23 cellular contexts compared by ENCODE assay signal in the genomic region with DNA sequence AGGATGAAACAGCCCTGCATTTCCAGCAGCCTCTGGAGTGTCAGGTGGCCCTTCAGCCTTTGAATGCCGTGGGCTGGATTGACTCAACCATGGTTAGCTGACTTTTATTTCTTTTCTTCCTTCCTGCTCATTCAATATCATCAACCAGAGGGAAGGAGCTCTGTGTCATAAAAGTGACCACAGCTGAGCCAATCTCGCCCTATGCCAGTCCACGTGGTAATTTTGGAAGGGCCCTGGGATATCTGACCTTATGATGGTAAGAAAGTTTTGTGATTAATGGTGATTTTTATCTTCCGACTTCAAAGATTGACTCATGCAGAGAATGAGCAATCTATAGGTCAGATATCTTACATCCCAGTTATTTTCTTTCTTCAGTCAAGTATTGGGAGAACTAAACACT.
DNase-seq lines count a peak whose midpoint lies in the region; ATAC-seq, FAIRE-seq and TF ChIP-seq lines count a peak whose summit lies in the region.
"Had no signal": no experiment of that assay in that cellular context is flagged by ENCODE, and none has a peak within 500 bp of the region (broad histone marks: within the 10 kb centered on the region; RNA-seq: fewer than 3 reads in every experiment).

No MANE protein-coding gene starts in this region.

- no peak for FAIRE-seq in D721Med (lab: Jason Lieb, UNC)
- FAIRE-seq: bronchial epithelial cell, small intestine had no signal

- no peak overlapping the region for H3K4me3 Mint-ChIP-seq in activated T-helper 17 cell treated with anti-CD3 and anti-CD28 coated beads, Interleukin-2, amount 50 U/mL, for 72 hours
- H3K4me3 Mint-ChIP-seq: activated naive CD8-positive, alpha-beta T cell; dendritic cell treated with granulocyte-macrophage colony-stimulating factor and Interleukin-4, amounts not matched to agents 40 ng/mL and 50 ng/mL, for 4 days; naive thymus-derived CD4-positive, alpha-beta T cell; WTC11 had no signal

- no peak for TF ChIP-seq CTCF in D721Med (IDR thresholded peaks at IDR 0.05; ENCODE audit: insufficient read depth, missing control alignments)

- intact Hi-C loops in left ventricle myocardium superior (cut with micrococcal nuclease), result no loop called here

- DNase-seq in DMS53 treated with DMSO at 0.1 percent for 48 hours (lab: John Stamatoyannopoulos, UW; ENCODE audit: unreplicated experiment), result peak; percentile 72
- DNase-seq in LHCN-M2 (ENCODE audit: low read depth), result peak; percentile 45
- peak; percentile 71 for DNase-seq in kidney tubule cell (ENCODE audit: low spot score)
- no peak for DNase-seq in left ventricle myocardium superior
- no peak for DNase-seq in D721Med (ENCODE audit: insufficient read length, low spot score)
- DNase-seq in HUDEP-2 (lab: John Stamatoyannopoulos, UW; ENCODE audit: unreplicated experiment in 76 of 76), result no peak
- DNase-seq: activated T-cell treated with anti-CD3 and anti-CD28 coated beads, Interleukin-2, amount 50 U/mL, for 72 hours; heart right ventricle; KG1; naive thymus-derived CD4-positive, alpha-beta T cell; NCI-H1092 treated with DMSO at 0.1 percent for 48 hours; NCI-H2171 treated with DMSO at 0.1 percent for 48 hours; NCI-H774; small intestine; stimulated activated CD4-positive, alpha-beta T cell treated with anti-CD3 and anti-CD28 coated beads, Interleukin-4, amount 100 ng/mL, for 24 hours; substantia nigra had no signal

- peaks cover 3% of the 10 kb centered on the region for H3K27me3 Mint-ChIP-seq in activated T-helper 17 cell treated with anti-CD3 and anti-CD28 coated beads, Interleukin-2, amount 50 U/mL, for 72 hours
- H3K27me3 Mint-ChIP-seq: activated naive CD8-positive, alpha-beta T cell had no signal

- peak; percentile 55 for ATAC-seq in activated T-helper 17 cell treated with anti-CD3 and anti-CD28 coated beads, Interleukin-2, amount 50 U/mL, for 72 hours (replicated peaks)
- ATAC-seq in left ventricle myocardium superior (no peak), HG03135 (IDR thresholded peaks at IDR 0.05; ENCODE audit: unreplicated experiment) (no peak)
- ATAC-seq: heart right ventricle; naive thymus-derived CD4-positive, alpha-beta T cell; Panc1; WTC11 had no signal

- H3K36me3 Mint-ChIP-seq in activated T-helper 17 cell treated with anti-CD3 and anti-CD28 coated beads, Interleukin-2, amount 50 U/mL, for 72 hours (ENCODE audit: low read depth), result no peaks in the 10 kb centered on the region
- H3K36me3 Mint-ChIP-seq: activated naive CD8-positive, alpha-beta T cell; naive thymus-derived CD4-positive, alpha-beta T cell; WTC11 had no signal

- no peaks in the 10 kb centered on the region for H3K4me1 Mint-ChIP-seq in activated T-helper 17 cell treated with anti-CD3 and anti-CD28 coated beads, Interleukin-2, amount 50 U/mL, for 72 hours
- H3K4me1 Mint-ChIP-seq: naive thymus-derived CD4-positive, alpha-beta T cell had no signal

- H3K27ac Mint-ChIP-seq in activated T-helper 17 cell treated with anti-CD3 and anti-CD28 coated beads, Interleukin-2, amount 50 U/mL, for 72 hours, result no peak overlapping the region
- H3K27ac Mint-ChIP-seq: activated naive CD8-positive, alpha-beta T cell; dendritic cell treated with granulocyte-macrophage colony-stimulating factor and Interleukin-4, amounts not matched to agents 40 ng/mL and 50 ng/mL, for 4 days; naive thymus-derived CD4-positive, alpha-beta T cell; WTC11 had no signal

- no peaks in the 10 kb centered on the region for H3K9me3 Mint-ChIP-seq in activated T-helper 17 cell treated with anti-CD3 and anti-CD28 coated beads, Interleukin-2, amount 50 U/mL, for 72 hours
- H3K9me3 Mint-ChIP-seq: activated T-cell treated with anti-CD3 and anti-CD28 coated beads, Interleukin-2, amount 50 U/mL, for 72 hours; WTC11 had no signal

Comparison
In these comparisons a context has a peak if more than half of its experiments do, and no peak if none do; other contexts are left out.
1. DNase-seq: peak in DMS53 treated with DMSO at 0.1 percent for 48 hours (single experiment), LHCN-M2 (single experiment) and kidney tubule cell (single experiment); none in left ventricle myocardium superior (single experiment), D721Med (single experiment) and HUDEP-2 (0 of 76).